In genomic region chr2:118721817-118722551, GRCh38 we compare ENCODE assay signal across 1 cellular context.
TF ChIP-seq lines count a peak whose summit lies in the region.

No MANE protein-coding gene starts in this region.

TF ChIP-seq in K562, 482 proteins besides CTCF, POLR2A, EP300 and RAD21 (continued from another document and continues in another):
- TF ChIP-seq ZBTB9 (CRISPR knock-in tag; IDR thresholded peaks at IDR 0.05) (no peak), TFAP4 (CRISPR knock-in tag; IDR thresholded peaks at IDR 0.05; ENCODE audit: borderline replicate concordance) (no peak), PHB2 (IDR thresholded peaks at IDR 0.05; ENCODE audit: low read depth) (no peak), POU5F1 (IDR thresholded peaks at IDR 0.05; ENCODE audit: borderline replicate concordance, low read depth, low read length, partially characterized antibody) (no peak), HNRNPUL1 (IDR thresholded peaks at IDR 0.05; ENCODE audit: low read length) (no peak), ZNF780A (CRISPR knock-in tag; IDR thresholded peaks at IDR 0.05) (no peak), FOXM1 (IDR thresholded peaks at IDR 0.05; ENCODE audit: low read depth) (peak; percentile 48; the same call in 1 of the 2 replicates), FOXM1 (CRISPR knock-in tag; IDR thresholded peaks at IDR 0.05; ENCODE audit: low read depth) (no peak), KDM2B (CRISPR knock-in tag; IDR thresholded peaks at IDR 0.05) (no peak), ZNF57 (CRISPR knock-in tag; IDR thresholded peaks at IDR 0.05) (no peak), ESRRA (IDR thresholded peaks at IDR 0.05; ENCODE audit: borderline replicate concordance, low read depth) (peak; percentile 73; the same call in 1 of the 2 replicates), HDGF (IDR thresholded peaks at IDR 0.05) (no peak), POLR2B (IDR thresholded peaks at IDR 0.05; ENCODE audit: low read depth, partially characterized antibody) (no peak), RBM15 (IDR thresholded peaks at IDR 0.05; ENCODE audit: insufficient read depth, low read length) (no peak), HEY1 (CRISPR knock-in tag; IDR thresholded peaks at IDR 0.05; ENCODE audit: borderline replicate concordance) (no peak), GATAD2A (IDR thresholded peaks at IDR 0.05) (peak; percentile 51; the same call in 1 of the 2 replicates), ADNP (tag; IDR thresholded peaks at IDR 0.05) (no peak), CBFA2T2 (conservative IDR thresholded peaks at IDR 0.05) (peak; percentile 81), ZFX (CRISPR knock-in tag; IDR thresholded peaks at IDR 0.05) (no peak), PRPF4 (IDR thresholded peaks at IDR 0.05; ENCODE audit: insufficient read depth, low read depth, low read length, poor library complexity, severe bottlenecking) (no peak), UBTF (IDR thresholded peaks at IDR 0.05; ENCODE audit: borderline replicate concordance in 1 of 2, low read depth in 2 of 2, low read length in 2 of 2) (peak in 1 of 2 experiments; percentile 35; a peak in 1 of 4 replicates), MEF2D (tag; conservative IDR thresholded peaks at IDR 0.05; ENCODE audit: low read depth) (no peak), ETV5 (CRISPR knock-in tag; IDR thresholded peaks at IDR 0.05; ENCODE audit: low read depth) (peak; percentile 62; the same call in 1 of the 2 replicates), PYGO2 (tag; IDR thresholded peaks at IDR 0.05) (no peak), ELF4 (CRISPR knock-in tag; IDR thresholded peaks at IDR 0.05) (0 out of 2 replicates have a peak, but pooled peaks have one; percentile 28), PKNOX1 (IDR thresholded peaks at IDR 0.05) (no peak), E2F4 (CRISPR knock-in tag; IDR thresholded peaks at IDR 0.05; ENCODE audit: low read depth) (no peak), HNRNPH1 (optimal IDR thresholded peaks at IDR 0.05; ENCODE audit: low read depth, low read length) (no peak), ZNF354B (CRISPR knock-in tag; IDR thresholded peaks at IDR 0.05) (no peak), DMBX1 (CRISPR knock-in tag; IDR thresholded peaks at IDR 0.05; ENCODE audit: borderline replicate concordance) (no peak), HCFC1 (IDR thresholded peaks at IDR 0.05; ENCODE audit: low read depth, low read length) (no peak), SMARCA5 (IDR thresholded peaks at IDR 0.05) (no peak), HINFP (tag; conservative IDR thresholded peaks at IDR 0.05; ENCODE audit: low read depth) (no peak), RHOXF2B (CRISPR knock-in tag; conservative IDR thresholded peaks at IDR 0.05) (no peak), MTA2 (IDR thresholded peaks at IDR 0.05; ENCODE audit: low read depth) (peak; percentile 80), MAZ (CRISPR knock-in tag; conservative IDR thresholded peaks at IDR 0.05 in 1 of 2, IDR thresholded peaks at IDR 0.05 in 1 of 2) (peak in 1 of 2 experiments; percentile 15; a peak in 1 of 4 replicates), ILF3 (IDR thresholded peaks at IDR 0.05; ENCODE audit: borderline replicate concordance) (no peak), GABPB2 (CRISPR knock-in tag; conservative IDR thresholded peaks at IDR 0.05) (no peak), TEAD4 (IDR thresholded peaks at IDR 0.05; ENCODE audit: low read length) (peak; percentile 90), TEAD4 (CRISPR knock-in tag; IDR thresholded peaks at IDR 0.05; ENCODE audit: borderline replicate concordance) (no peak), PHTF2 (CRISPR knock-in tag; IDR thresholded peaks at IDR 0.05) (no peak), ZNF316 (IDR thresholded peaks at IDR 0.05) (no peak), ERF (CRISPR knock-in tag; IDR thresholded peaks at IDR 0.05) (no peak), PCBP2 (IDR thresholded peaks at IDR 0.05; ENCODE audit: low read depth, low read length, poor library complexity, severe bottlenecking) (no peak), L3MBTL2 (IDR thresholded peaks at IDR 0.05) (peak; percentile 65; the same call in 1 of the 2 replicates), ZBED1 (IDR thresholded peaks at IDR 0.05) (no peak), SMAD4 (CRISPR knock-in tag; conservative IDR thresholded peaks at IDR 0.05) (peak; percentile 74), ZC3H11A (IDR thresholded peaks at IDR 0.05; ENCODE audit: low read depth, low read length) (no peak), DACH1 (IDR thresholded peaks at IDR 0.05; ENCODE audit: partially characterized antibody) (no peak), ZNF696 (CRISPR knock-in tag; conservative IDR thresholded peaks at IDR 0.05) (no peak), ZMIZ1 (IDR thresholded peaks at IDR 0.05; ENCODE audit: low read depth in 2 of 2, low read length in 2 of 2) (0 out of 4 replicates have a peak, but pooled peaks of 1 of the 2 experiments have one; percentile 23), ZNF124 (CRISPR knock-in tag; IDR thresholded peaks at IDR 0.05) (no peak), ZNF609 (CRISPR knock-in tag; IDR thresholded peaks at IDR 0.05; ENCODE audit: borderline replicate concordance) (no peak)
